In the genomic region with DNA sequence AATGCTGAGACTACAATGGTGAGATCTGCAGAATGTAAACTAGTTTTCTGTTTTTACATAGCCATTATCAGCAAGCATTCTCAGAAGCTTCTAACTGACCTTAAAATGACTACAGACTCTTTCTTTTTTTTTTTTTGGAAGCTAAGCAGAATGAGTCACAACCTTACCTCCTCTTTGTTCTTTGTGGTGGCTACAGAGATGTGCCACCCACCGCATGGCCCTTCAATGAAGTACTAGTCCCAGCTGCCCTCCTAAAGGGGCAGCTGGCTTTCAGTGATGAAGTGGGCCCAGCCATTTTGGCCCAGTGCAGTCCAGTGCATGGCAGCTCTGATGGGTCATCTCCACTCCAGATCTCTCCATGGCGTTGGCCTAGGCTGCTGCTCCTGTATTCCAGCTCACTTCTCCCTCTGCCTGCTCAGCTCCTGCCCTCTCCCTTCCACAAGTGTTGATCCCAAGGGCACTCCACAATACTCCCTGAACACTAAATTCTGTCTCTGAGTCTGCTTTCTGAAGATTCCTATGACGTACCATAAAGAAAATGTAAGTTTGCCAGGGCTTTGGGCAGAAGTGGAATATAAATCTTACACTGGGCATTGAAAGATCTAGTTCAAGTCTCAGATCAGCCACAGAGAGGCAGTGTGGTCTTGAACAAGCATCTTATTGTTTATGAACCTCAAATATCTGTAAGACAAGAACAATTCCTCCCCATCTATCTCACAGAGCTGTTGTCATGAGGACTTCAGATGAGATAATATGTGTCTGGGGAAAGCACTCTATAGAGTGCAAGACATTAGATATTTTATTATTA, we compare ENCODE assay signal across 1 cellular context.
TF ChIP-seq lines count a peak whose summit lies in the region.

No MANE protein-coding gene starts in this region.

TF ChIP-seq in liver, 16 proteins besides CTCF, POLR2A, EP300 and RAD21 (continued from another document):
- TF ChIP-seq ZBTB33 (IDR thresholded peaks at IDR 0.05) (no peak), GABPA (IDR thresholded peaks at IDR 0.05 in 1 of 2, conservative IDR thresholded peaks at IDR 0.05 in 1 of 2) (no peak), HNF4A (conservative IDR thresholded peaks at IDR 0.05) (no peak), FOXA1 (IDR thresholded peaks at IDR 0.05) (no peak), REST (IDR thresholded peaks at IDR 0.05) (no peak), HNF4G (IDR thresholded peaks at IDR 0.05) (no peak), NR2F2 (IDR thresholded peaks at IDR 0.05) (no peak), TAF1 (conservative IDR thresholded peaks at IDR 0.05) (no peak)
TF ChIP-seq in liver: peak in this region for 0.
